1 cellular context compared by ENCODE assay signal in the genomic region with DNA sequence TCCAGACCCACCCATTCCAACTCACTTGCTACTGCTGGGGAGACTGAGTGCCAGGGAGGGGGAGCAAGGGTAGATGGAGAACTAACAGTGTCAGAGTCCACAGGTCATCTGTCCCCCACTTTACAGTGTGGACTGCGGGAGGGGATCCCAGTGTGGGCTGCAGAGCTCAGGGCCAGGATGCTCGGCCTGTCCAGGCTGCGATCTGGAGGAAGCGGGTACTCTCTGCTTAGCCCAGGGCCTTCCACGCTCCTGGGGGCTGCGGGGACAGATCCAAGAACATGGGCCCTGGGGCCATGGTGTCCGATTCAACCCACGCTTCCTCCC.
TF ChIP-seq lines count a peak whose summit lies in the region.

No MANE protein-coding gene starts in this region.

TF ChIP-seq in HepG2, 621 proteins besides CTCF, POLR2A, EP300 and RAD21:
- no peak for TF ChIP-seq ETS1 (CRISPR knock-in tag; IDR thresholded peaks at IDR 0.05)
- no peak for TF ChIP-seq HOXA7 (CRISPR knock-in tag; IDR thresholded peaks at IDR 0.05)
- no peak for TF ChIP-seq KMT2A (CRISPR knock-in tag; IDR thresholded peaks at IDR 0.05)
- TF ChIP-seq ZBTB20 (CRISPR knock-in tag; IDR thresholded peaks at IDR 0.05; ENCODE audit: borderline replicate concordance, low read depth), result no peak
- no peak for TF ChIP-seq FOXO1 (CRISPR knock-in tag; IDR thresholded peaks at IDR 0.05)
- no peak for TF ChIP-seq ATAD3A (CRISPR knock-in tag; IDR thresholded peaks at IDR 0.05)
- TF ChIP-seq ZNF773 (CRISPR knock-in tag; IDR thresholded peaks at IDR 0.05; ENCODE audit: borderline replicate concordance), result no peak
- no peak for TF ChIP-seq ZBTB4 (CRISPR knock-in tag; IDR thresholded peaks at IDR 0.05; ENCODE audit: borderline replicate concordance)
- no peak for TF ChIP-seq ZBTB21 (CRISPR knock-in tag; IDR thresholded peaks at IDR 0.05)
- TF ChIP-seq, protein P1, sequence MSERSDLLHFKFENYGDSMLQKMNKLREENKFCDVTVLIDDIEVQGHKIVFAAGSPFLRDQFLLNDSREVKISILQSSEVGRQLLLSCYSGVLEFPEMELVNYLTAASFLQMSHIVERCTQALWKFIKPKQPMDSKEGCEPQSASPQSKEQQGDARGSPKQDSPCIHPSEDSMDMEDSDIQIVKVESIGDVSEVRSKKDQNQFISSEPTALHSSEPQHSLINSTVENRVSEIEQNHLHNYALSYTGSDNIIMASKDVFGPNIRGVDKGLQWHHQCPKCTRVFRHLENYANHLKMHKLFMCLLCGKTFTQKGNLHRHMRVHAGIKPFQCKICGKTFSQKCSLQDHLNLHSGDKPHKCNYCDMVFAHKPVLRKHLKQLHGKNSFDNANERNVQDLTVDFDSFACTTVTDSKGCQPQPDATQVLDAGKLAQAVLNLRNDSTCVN (CRISPR knock-in tag; IDR thresholded peaks at IDR 0.05; ENCODE audit: borderline replicate concordance), result 0 out of 2 replicates have a peak, but pooled peaks have one; percentile 10
- no peak for TF ChIP-seq SNAI1 (CRISPR knock-in tag; IDR thresholded peaks at IDR 0.05; ENCODE audit: borderline replicate concordance)
- TF ChIP-seq, protein P2, sequence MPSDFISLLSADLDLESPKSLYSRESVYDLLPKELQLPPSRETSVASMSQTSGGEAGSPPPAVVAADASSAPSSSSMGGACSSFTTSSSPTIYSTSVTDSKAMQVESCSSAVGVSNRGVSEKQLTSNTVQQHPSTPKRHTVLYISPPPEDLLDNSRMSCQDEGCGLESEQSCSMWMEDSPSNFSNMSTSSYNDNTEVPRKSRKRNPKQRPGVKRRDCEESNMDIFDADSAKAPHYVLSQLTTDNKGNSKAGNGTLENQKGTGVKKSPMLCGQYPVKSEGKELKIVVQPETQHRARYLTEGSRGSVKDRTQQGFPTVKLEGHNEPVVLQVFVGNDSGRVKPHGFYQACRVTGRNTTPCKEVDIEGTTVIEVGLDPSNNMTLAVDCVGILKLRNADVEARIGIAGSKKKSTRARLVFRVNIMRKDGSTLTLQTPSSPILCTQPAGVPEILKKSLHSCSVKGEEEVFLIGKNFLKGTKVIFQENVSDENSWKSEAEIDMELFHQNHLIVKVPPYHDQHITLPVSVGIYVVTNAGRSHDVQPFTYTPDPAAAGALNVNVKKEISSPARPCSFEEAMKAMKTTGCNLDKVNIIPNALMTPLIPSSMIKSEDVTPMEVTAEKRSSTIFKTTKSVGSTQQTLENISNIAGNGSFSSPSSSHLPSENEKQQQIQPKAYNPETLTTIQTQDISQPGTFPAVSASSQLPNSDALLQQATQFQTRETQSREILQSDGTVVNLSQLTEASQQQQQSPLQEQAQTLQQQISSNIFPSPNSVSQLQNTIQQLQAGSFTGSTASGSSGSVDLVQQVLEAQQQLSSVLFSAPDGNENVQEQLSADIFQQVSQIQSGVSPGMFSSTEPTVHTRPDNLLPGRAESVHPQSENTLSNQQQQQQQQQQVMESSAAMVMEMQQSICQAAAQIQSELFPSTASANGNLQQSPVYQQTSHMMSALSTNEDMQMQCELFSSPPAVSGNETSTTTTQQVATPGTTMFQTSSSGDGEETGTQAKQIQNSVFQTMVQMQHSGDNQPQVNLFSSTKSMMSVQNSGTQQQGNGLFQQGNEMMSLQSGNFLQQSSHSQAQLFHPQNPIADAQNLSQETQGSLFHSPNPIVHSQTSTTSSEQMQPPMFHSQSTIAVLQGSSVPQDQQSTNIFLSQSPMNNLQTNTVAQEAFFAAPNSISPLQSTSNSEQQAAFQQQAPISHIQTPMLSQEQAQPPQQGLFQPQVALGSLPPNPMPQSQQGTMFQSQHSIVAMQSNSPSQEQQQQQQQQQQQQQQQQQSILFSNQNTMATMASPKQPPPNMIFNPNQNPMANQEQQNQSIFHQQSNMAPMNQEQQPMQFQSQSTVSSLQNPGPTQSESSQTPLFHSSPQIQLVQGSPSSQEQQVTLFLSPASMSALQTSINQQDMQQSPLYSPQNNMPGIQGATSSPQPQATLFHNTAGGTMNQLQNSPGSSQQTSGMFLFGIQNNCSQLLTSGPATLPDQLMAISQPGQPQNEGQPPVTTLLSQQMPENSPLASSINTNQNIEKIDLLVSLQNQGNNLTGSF (CRISPR knock-in tag; IDR thresholded peaks at IDR 0.05), result no peak
- peak; percentile 47; the same call in 1 of the 2 replicates for TF ChIP-seq KDM5B (CRISPR knock-in tag; IDR thresholded peaks at IDR 0.05; ENCODE audit: borderline replicate concordance)
- TF ChIP-seq NFYC (CRISPR knock-in tag; IDR thresholded peaks at IDR 0.05), result no peak
